In the genomic region with DNA sequence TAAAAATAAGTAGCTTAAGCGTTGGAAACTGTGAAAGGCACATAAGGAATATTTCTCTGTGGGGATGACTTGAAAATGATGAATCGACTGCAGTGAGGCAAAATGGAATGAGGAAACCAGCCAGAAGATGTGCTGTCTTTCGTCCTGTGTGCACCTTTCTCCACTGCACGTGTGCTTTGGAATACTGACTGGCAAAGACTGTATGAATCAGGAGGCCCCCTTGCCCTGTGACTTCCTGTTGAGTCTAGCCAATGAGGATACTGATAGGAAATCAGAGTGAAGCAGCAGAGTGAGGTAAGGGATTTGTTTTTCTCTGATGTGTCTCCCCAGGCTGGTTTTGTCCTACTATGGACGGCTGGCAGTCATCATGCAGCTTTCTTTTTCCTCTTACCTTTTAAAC, we compare ENCODE assay signal across 13 cellular contexts.
"Had no signal": no experiment of that assay in that cellular context is flagged by ENCODE, and none has a peak within 500 bp of the region (broad histone marks: within the 10 kb centered on the region; RNA-seq: fewer than 3 reads in every experiment).

No MANE protein-coding gene starts in this region.

- H3K27ac Mint-ChIP-seq: activated T-helper 1 cell treated with anti-CD3 and anti-CD28 coated beads, Interleukin-12 subunit alpha, Interleukin-12 subunit beta, Interleukin-2, Interleukin-4 antibody, amounts not matched to agents 30 ng/mL and 10 ng/mL and 1 ng/mL, durations not matched to agents 14 hours and 24 hours and 36 hours had no signal

- H3K36me3 ChIP-seq: tibial artery, vagina had no signal

- H3K4me1 ChIP-seq: tibial artery, vagina had no signal

- DNase-seq: activated CD4-positive, alpha-beta T cell treated with anti-CD3 and anti-CD28 coated beads for 48 hours; activated naive CD4-positive, alpha-beta T cell; cortex of kidney; effector memory CD4-positive, alpha-beta T cell; kidney; posterior cingulate gyrus; right cardiac atrium; T-helper 9 cell; tibial artery had no signal

- H3K4me1 Mint-ChIP-seq: central memory CD8-positive, alpha-beta T cell had no signal

- H3K4me3 Mint-ChIP-seq: activated T-helper 1 cell treated with anti-CD3 and anti-CD28 coated beads, Interleukin-12 subunit alpha, Interleukin-12 subunit beta, Interleukin-2, Interleukin-4 antibody, amounts not matched to agents 30 ng/mL and 10 ng/mL and 1 ng/mL, durations not matched to agents 14 hours and 24 hours and 36 hours; central memory CD8-positive, alpha-beta T cell had no signal

- H3K4me2 ChIP-seq: smooth muscle cell had no signal

- H3K27ac ChIP-seq: tibial artery, vagina had no signal

- H3K4me3 ChIP-seq: smooth muscle cell, tibial artery, vagina had no signal

- ATAC-seq: right cardiac atrium had no signal

- H3K9me3 Mint-ChIP-seq: activated T-helper 1 cell treated with anti-CD3 and anti-CD28 coated beads, Interleukin-12 subunit alpha, Interleukin-12 subunit beta, Interleukin-2, Interleukin-4 antibody, amounts not matched to agents 30 ng/mL and 10 ng/mL and 1 ng/mL, durations not matched to agents 14 hours and 24 hours and 36 hours had no signal

- H3K27me3 Mint-ChIP-seq: central memory CD8-positive, alpha-beta T cell had no signal

- H3K27me3 ChIP-seq: tibial artery, vagina had no signal

- H3K9me3 ChIP-seq: tibial artery, vagina had no signal
